In the genomic region with DNA sequence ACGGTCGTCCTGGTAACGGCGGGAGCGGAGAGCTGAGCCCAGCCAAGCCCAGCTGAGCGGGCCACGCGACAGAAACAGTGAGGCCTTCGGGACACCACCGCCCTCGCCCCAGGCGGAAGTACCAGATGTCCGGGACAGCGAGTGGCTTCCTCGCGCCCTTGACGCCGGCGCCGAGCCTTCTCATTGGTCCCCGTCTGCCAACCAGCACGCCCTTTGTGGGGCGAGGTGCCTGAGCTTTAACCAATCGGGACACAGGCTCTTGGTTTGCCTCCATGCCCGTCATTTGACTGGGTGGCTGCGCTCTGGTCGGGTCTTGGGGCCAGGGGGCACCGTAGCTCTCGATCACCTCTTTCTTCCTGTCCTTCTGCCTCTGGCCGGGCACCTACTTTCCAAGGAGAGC, we compare ENCODE assay signal across 4 cellular contexts. TPM values are rescaled to one million over a fixed set of nuclear protein-coding genes. Genes with fewer than 3 reads are reported as not detected.
"Had no signal": no experiment of that assay in that cellular context is flagged by ENCODE, and none has a peak within 500 bp of the region (broad histone marks: within the 10 kb centered on the region; RNA-seq: fewer than 3 reads in every experiment).

A gene (minus strand): TSS at position 101 of the 400 bp plus-strand sequence. CDS start 134 bp downstream, outside the sequence.

RNA-seq across cellular contexts. Expression of the gene that starts here (rescaled TPM):
- total RNA-seq: LHCN-M2, M059J, MCF 10A, NCI-H460 had no signal
